ENCODE assay signal across 26 cellular contexts in genomic region chr1:112754116-112754628, GRCh38. TPM values are rescaled to one million over a fixed set of nuclear protein-coding genes. Genes with fewer than 3 reads are reported as not detected.
"Had no signal": no experiment of that assay in that cellular context is flagged by ENCODE, and none has a peak within 500 bp of the region (broad histone marks: within the 10 kb centered on the region; RNA-seq: fewer than 3 reads in every experiment).

No MANE protein-coding gene starts in this region.

- ATAC-seq: mucosa of descending colon; naive thymus-derived CD4-positive, alpha-beta T cell; natural killer cell treated with Interleukin-12 subunit alpha and Interleukin-12 subunit beta and Interleukin-15 and Interleukin-18, amount 100 ng/mL, for 72 hours; right lobe of liver; stimulated activated memory B cell treated with anti-CD40 and anti-IgM and Interleukin-4, amounts not matched to agents 10 μg/mL and 1 μg/mL and 100 μg/mL, for 72 hours; stimulated activated naive CD8-positive, alpha-beta T cell treated with anti-CD3 and anti-CD28 coated beads, Interleukin-15, amount 100 ng/mL, for 72 hours had no signal

- H3K36me3 ChIP-seq: left ventricle myocardium inferior, ovary, right atrium auricular region, right lobe of liver, tibial nerve, upper lobe of left lung, vagina had no signal

- H3K9me3 Mint-ChIP-seq: natural killer cell treated with Interleukin-12 subunit alpha and Interleukin-12 subunit beta and Interleukin-15 and Interleukin-18, amount 100 ng/mL, for 72 hours had no signal

- DNase-seq: hypothalamus; immature natural killer cell; islet precursor cell; left ventricle myocardium inferior; midbrain; mucosa of descending colon; naive thymus-derived CD4-positive, alpha-beta T cell; ovary; right lobe of liver; stimulated activated CD4-positive, alpha-beta T cell treated with anti-CD3 and anti-CD28 coated beads, Interleukin-1b, Interleukin-23, amount 100 ng/mL, for 48 hours; stimulated activated CD4-positive, alpha-beta T cell treated with anti-CD3 and anti-CD28 coated beads, Interleukin-2, amount 100 ng/mL, for 48 hours; stimulated activated CD4-positive, alpha-beta T cell treated with anti-CD3 and anti-CD28 coated beads, Interleukin-4, amount 100 ng/mL, for 4 hours; stimulated activated CD8-positive, alpha-beta memory T cell treated with anti-CD3 and anti-CD28 coated beads, Interleukin-4, amount 100 ng/mL, for 48 hours; stimulated activated naive CD4-positive, alpha-beta T cell treated with Interleukin-2 at 50 U/mL for 16 hours; stimulated activated naive CD8-positive, alpha-beta T cell treated with anti-CD3 and anti-CD28 coated beads, Interleukin-15, amount 100 ng/mL, for 72 hours; substantia nigra; upper lobe of left lung had no signal

- H3K27ac Mint-ChIP-seq: immature natural killer cell; memory B cell; naive thymus-derived CD4-positive, alpha-beta T cell; natural killer cell treated with Interleukin-12 subunit alpha and Interleukin-12 subunit beta and Interleukin-15 and Interleukin-18, amount 100 ng/mL, for 72 hours; progenitor cell of endocrine pancreas; stimulated activated memory B cell treated with anti-CD40 and anti-IgM and Interleukin-4, amounts not matched to agents 10 μg/mL and 1 μg/mL and 100 μg/mL, for 72 hours; stimulated activated naive CD8-positive, alpha-beta T cell treated with anti-CD3 and anti-CD28 coated beads, Interleukin-15, amount 100 ng/mL, for 72 hours had no signal

- H3K27ac ChIP-seq: left ventricle myocardium inferior, ovary, right atrium auricular region, right lobe of liver, tibial nerve, upper lobe of left lung, vagina had no signal

- H3K9me3 ChIP-seq: mucosa of descending colon, ovary, right lobe of liver, vagina had no signal

- H3K4me3 Mint-ChIP-seq: immature natural killer cell; memory B cell; naive thymus-derived CD4-positive, alpha-beta T cell; natural killer cell treated with Interleukin-12 subunit alpha and Interleukin-12 subunit beta and Interleukin-15 and Interleukin-18, amount 100 ng/mL, for 72 hours; stimulated activated memory B cell treated with anti-CD40 and anti-IgM and Interleukin-4, amounts not matched to agents 10 μg/mL and 1 μg/mL and 100 μg/mL, for 72 hours; stimulated activated naive CD8-positive, alpha-beta T cell treated with anti-CD3 and anti-CD28 coated beads, Interleukin-15, amount 100 ng/mL, for 72 hours had no signal

- H3K4me3 ChIP-seq: left ventricle myocardium inferior, lung, mucosa of descending colon, ovary, right atrium auricular region, right lobe of liver, smooth muscle cell, tibial nerve, upper lobe of left lung, vagina had no signal

- H3K4me1 Mint-ChIP-seq: immature natural killer cell; stimulated activated memory B cell treated with anti-CD40 and anti-IgM and Interleukin-4, amounts not matched to agents 10 μg/mL and 1 μg/mL and 100 μg/mL, for 72 hours; stimulated activated naive CD8-positive, alpha-beta T cell treated with anti-CD3 and anti-CD28 coated beads, Interleukin-15, amount 100 ng/mL, for 72 hours had no signal

- H3K27me3 ChIP-seq: ovary, right atrium auricular region, right lobe of liver, tibial nerve, upper lobe of left lung, vagina had no signal

- H3K4me1 ChIP-seq: left ventricle myocardium inferior, right atrium auricular region, right lobe of liver, tibial nerve, upper lobe of left lung, vagina had no signal

RNA-seq across cellular contexts. Expression of gene PPM1J, which starts 39.0 kb away (rescaled TPM):
- total RNA-seq: natural killer cell treated with Interleukin-12 subunit alpha and Interleukin-12 subunit beta and Interleukin-15 and Interleukin-18, amount 100 ng/mL, for 72 hours had no signal
- polyA plus RNA-seq: naive thymus-derived CD4-positive, alpha-beta T cell had no signal
